Comparison of ENCODE assay signal across 40 cellular contexts in genomic region chr7:47780555-47780954, GRCh38.
"Had no signal": no experiment of that assay in that cellular context is flagged by ENCODE, and none has a peak within 500 bp of the region (broad histone marks: within the 10 kb centered on the region; RNA-seq: fewer than 3 reads in every experiment).

No MANE protein-coding gene starts in this region.

- DNase-seq: activated CD4-positive, alpha-beta memory T cell treated with anti-CD3 and anti-CD28 coated beads, Interleukin-2, amount 10 ng/mL, durations not matched to agents 7 days and 5 days; activated CD4-positive, alpha-beta T cell treated with anti-CD3 and anti-CD28 coated beads for 1 hour; activated CD4-positive, alpha-beta T cell treated with anti-CD3 and anti-CD28 coated beads for 36 hours; activated CD4-positive, alpha-beta T cell treated with anti-CD3 and anti-CD28 coated beads for 48 hours; activated CD4-positive, alpha-beta T cell treated with anti-CD3 and anti-CD28 coated beads, Interleukin-2, amount 10 ng/mL, durations not matched to agents 7 days and 5 days; activated CD4-positive, alpha-beta T cell treated with anti-CD3 and anti-CD28 coated beads, Interleukin-2, amount 50 U/mL, for 48 hours; activated CD4-positive, CD25-positive, alpha-beta regulatory T cell; activated CD8-positive, alpha-beta memory T cell treated with anti-CD3 and anti-CD28 coated beads for 24 hours; activated CD8-positive, alpha-beta memory T cell treated with anti-CD3 and anti-CD28 coated beads, Interleukin-2, amount 10 ng/mL, durations not matched to agents 7 days and 5 days; activated CD8-positive, alpha-beta memory T cell treated with anti-CD3 and anti-CD28 coated beads, Interleukin-2, amount 50 U/mL, for 48 hours; activated CD8-positive, alpha-beta T cell treated with anti-CD3 and anti-CD28 coated beads, Interleukin-2, amount 10 ng/mL, durations not matched to agents 7 days and 5 days; activated effector memory CD4-positive, alpha-beta T cell treated with Interleukin-2 at 50 U/mL for 16 hours; activated gamma-delta T cell; activated naive CD4-positive, alpha-beta T cell treated with anti-CD3 and anti-CD28 coated beads, Interleukin-2, amount 10 ng/mL, durations not matched to agents 7 days and 5 days; activated naive CD4-positive, alpha-beta T cell treated with Interleukin-2 at 50 U/mL for 16 hours; activated naive CD8-positive, alpha-beta T cell treated with anti-CD3 and anti-CD28 coated beads, Interleukin-2, amount 10 ng/mL, durations not matched to agents 7 days and 5 days; activated naive CD8-positive, alpha-beta T cell treated with anti-CD3 and anti-CD28 coated beads, Interleukin-2, amount 50 U/mL, for 24 hours; activated T-cell treated with anti-CD3 and anti-CD28 coated beads, Interleukin-2, amount 50 U/mL, for 24 hours; activated T-cell treated with anti-CD3 and anti-CD28 coated beads, Interleukin-2, amount 50 U/mL, for 48 hours; amygdala; anterior cingulate cortex; caudate nucleus; cerebellar nuclear complex; T-helper 1 cell; T-helper 2 cell; T-helper 9 cell had no signal

- H3K36me3 ChIP-seq: ascending aorta, cardiac muscle cell had no signal

- H3K4me1 Mint-ChIP-seq: activated CD4-positive, alpha-beta memory T cell treated with anti-CD3 and anti-CD28 coated beads, Interleukin-2, amount 10 ng/mL, durations not matched to agents 7 days and 5 days; activated CD4-positive, alpha-beta T cell treated with anti-CD3 and anti-CD28 coated beads for 36 hours; activated CD4-positive, alpha-beta T cell treated with anti-CD3 and anti-CD28 coated beads, Interleukin-2, amount 10 ng/mL, durations not matched to agents 7 days and 5 days; activated CD8-positive, alpha-beta memory T cell treated with anti-CD3 and anti-CD28 coated beads, Interleukin-2, amount 10 ng/mL, durations not matched to agents 7 days and 5 days; activated naive CD4-positive, alpha-beta T cell treated with anti-CD3 and anti-CD28 coated beads, Interleukin-2, amount 10 ng/mL, durations not matched to agents 7 days and 5 days; activated naive CD4-positive, alpha-beta T cell treated with anti-CD3 and anti-CD28 coated beads, Interleukin-2, amount 50 U/mL, for 24 hours; activated naive CD8-positive, alpha-beta T cell treated with anti-CD3 and anti-CD28 coated beads, Interleukin-2, amount 10 ng/mL, durations not matched to agents 7 days and 5 days; activated naive CD8-positive, alpha-beta T cell treated with anti-CD3 and anti-CD28 coated beads, Interleukin-2, amount 50 U/mL, for 24 hours; central memory CD8-positive, alpha-beta T cell had no signal

- H3K9me3 ChIP-seq: ascending aorta had no signal

- H3K27me3 ChIP-seq: ascending aorta, cardiac muscle cell had no signal

- H3K4me3 ChIP-seq: ascending aorta, cardiac muscle cell had no signal

- H3K36me3 Mint-ChIP-seq: activated CD8-positive, alpha-beta memory T cell treated with anti-CD3 and anti-CD28 coated beads, Interleukin-2, amount 10 ng/mL, durations not matched to agents 7 days and 5 days; activated naive CD4-positive, alpha-beta T cell treated with anti-CD3 and anti-CD28 coated beads, Interleukin-2, amount 10 ng/mL, durations not matched to agents 7 days and 5 days; activated naive CD4-positive, alpha-beta T cell treated with anti-CD3 and anti-CD28 coated beads, Interleukin-2, amount 50 U/mL, for 24 hours; activated naive CD8-positive, alpha-beta T cell; activated naive CD8-positive, alpha-beta T cell treated with anti-CD3 and anti-CD28 coated beads, Interleukin-2, amount 10 ng/mL, durations not matched to agents 7 days and 5 days; brain had no signal

- FAIRE-seq: bronchial epithelial cell, TTC549 had no signal

- ATAC-seq: activated CD4-positive, alpha-beta T cell treated with anti-CD3 and anti-CD28 coated beads for 36 hours; activated CD4-positive, CD25-positive, alpha-beta regulatory T cell treated with anti-CD3 and anti-CD28 coated beads, Interleukin-2, amount 50 U/mL, for 24 hours; activated CD8-positive, alpha-beta memory T cell treated with anti-CD3 and anti-CD28 coated beads, Interleukin-2, amount 10 ng/mL, durations not matched to agents 7 days and 5 days; activated CD8-positive, alpha-beta T cell treated with anti-CD3 and anti-CD28 coated beads, Interleukin-2, amount 10 ng/mL, durations not matched to agents 7 days and 5 days; activated naive CD8-positive, alpha-beta T cell treated with anti-CD3 and anti-CD28 coated beads, Interleukin-2, amount 50 U/mL, for 24 hours; WTC11 had no signal

- H3K27ac Mint-ChIP-seq: activated CD4-positive, alpha-beta memory T cell treated with anti-CD3 and anti-CD28 coated beads, Interleukin-2, amount 10 ng/mL, durations not matched to agents 7 days and 5 days; activated CD4-positive, alpha-beta T cell treated with anti-CD3 and anti-CD28 coated beads for 36 hours; activated CD4-positive, alpha-beta T cell treated with anti-CD3 and anti-CD28 coated beads, Interleukin-2, amount 10 ng/mL, durations not matched to agents 7 days and 5 days; activated CD8-positive, alpha-beta memory T cell treated with anti-CD3 and anti-CD28 coated beads, Interleukin-2, amount 10 ng/mL, durations not matched to agents 7 days and 5 days; activated CD8-positive, alpha-beta T cell treated with anti-CD3 and anti-CD28 coated beads, Interleukin-2, amount 10 ng/mL, durations not matched to agents 7 days and 5 days; activated naive CD4-positive, alpha-beta T cell treated with anti-CD3 and anti-CD28 coated beads, Interleukin-2, amount 10 ng/mL, durations not matched to agents 7 days and 5 days; activated naive CD4-positive, alpha-beta T cell treated with anti-CD3 and anti-CD28 coated beads, Interleukin-2, amount 50 U/mL, for 24 hours; activated naive CD8-positive, alpha-beta T cell; activated naive CD8-positive, alpha-beta T cell treated with anti-CD3 and anti-CD28 coated beads, Interleukin-2, amount 10 ng/mL, durations not matched to agents 7 days and 5 days; activated naive CD8-positive, alpha-beta T cell treated with anti-CD3 and anti-CD28 coated beads, Interleukin-2, amount 50 U/mL, for 24 hours; activated T-cell treated with anti-CD3 and anti-CD28 coated beads, Interleukin-2, amount 50 U/mL, for 24 hours; activated T-helper 2 cell treated with anti-CD3 and anti-CD28 coated beads, Interferon-gamma antibody, Interleukin-2, Interleukin-4, amounts not matched to agents 10 μg/mL and 5 μg/mL and 100 μg/mL, durations not matched to agents 14 hours and 24 hours and 36 hours; brain; T-helper 1 cell treated with Interleukin-12 subunit alpha and Interleukin-12 subunit beta and Interleukin-4 antibody, amounts not matched to agents 30 μg/mL and 1 μg/mL, for 36 hours; T-helper 2 cell treated with Interferon-gamma antibody and Interleukin-4, amounts not matched to agents 5 μg/mL and 100 μg/mL, for 36 hours; WTC11 had no signal

- H3K9me3 Mint-ChIP-seq: activated CD4-positive, alpha-beta memory T cell treated with anti-CD3 and anti-CD28 coated beads, Interleukin-2, amount 10 ng/mL, durations not matched to agents 7 days and 5 days; activated CD4-positive, alpha-beta T cell treated with anti-CD3 and anti-CD28 coated beads, Interleukin-2, amount 10 ng/mL, durations not matched to agents 7 days and 5 days; activated naive CD4-positive, alpha-beta T cell treated with anti-CD3 and anti-CD28 coated beads, Interleukin-2, amount 10 ng/mL, durations not matched to agents 7 days and 5 days; activated naive CD4-positive, alpha-beta T cell treated with anti-CD3 and anti-CD28 coated beads, Interleukin-2, amount 50 U/mL, for 24 hours; activated naive CD8-positive, alpha-beta T cell treated with anti-CD3 and anti-CD28 coated beads, Interleukin-2, amount 10 ng/mL, durations not matched to agents 7 days and 5 days; activated naive CD8-positive, alpha-beta T cell treated with anti-CD3 and anti-CD28 coated beads, Interleukin-2, amount 50 U/mL, for 24 hours; activated T-cell treated with anti-CD3 and anti-CD28 coated beads, Interleukin-2, amount 50 U/mL, for 24 hours; activated T-helper 2 cell treated with anti-CD3 and anti-CD28 coated beads, Interferon-gamma antibody, Interleukin-2, Interleukin-4, amounts not matched to agents 10 μg/mL and 5 μg/mL and 100 μg/mL, durations not matched to agents 14 hours and 24 hours and 36 hours; central memory CD8-positive, alpha-beta T cell; T-helper 1 cell treated with Interleukin-12 subunit alpha and Interleukin-12 subunit beta and Interleukin-4 antibody, amounts not matched to agents 30 μg/mL and 1 μg/mL, for 36 hours; T-helper 2 cell treated with Interferon-gamma antibody and Interleukin-4, amounts not matched to agents 5 μg/mL and 100 μg/mL, for 36 hours had no signal

- H3K27me3 Mint-ChIP-seq: activated naive CD4-positive, alpha-beta T cell treated with anti-CD3 and anti-CD28 coated beads, Interleukin-2, amount 10 ng/mL, durations not matched to agents 7 days and 5 days; activated naive CD4-positive, alpha-beta T cell treated with anti-CD3 and anti-CD28 coated beads, Interleukin-2, amount 50 U/mL, for 24 hours; activated naive CD8-positive, alpha-beta T cell; activated naive CD8-positive, alpha-beta T cell treated with anti-CD3 and anti-CD28 coated beads, Interleukin-2, amount 50 U/mL, for 24 hours; activated T-cell treated with anti-CD3 and anti-CD28 coated beads, Interleukin-2, amount 50 U/mL, for 24 hours; central memory CD8-positive, alpha-beta T cell had no signal

- H3K27ac ChIP-seq: ascending aorta, cardiac muscle cell, VCaP had no signal

- H3K4me3 Mint-ChIP-seq: activated CD4-positive, alpha-beta memory T cell treated with anti-CD3 and anti-CD28 coated beads, Interleukin-2, amount 10 ng/mL, durations not matched to agents 7 days and 5 days; activated CD4-positive, alpha-beta T cell treated with anti-CD3 and anti-CD28 coated beads for 36 hours; activated CD4-positive, alpha-beta T cell treated with anti-CD3 and anti-CD28 coated beads, Interleukin-2, amount 10 ng/mL, durations not matched to agents 7 days and 5 days; activated CD8-positive, alpha-beta memory T cell treated with anti-CD3 and anti-CD28 coated beads, Interleukin-2, amount 10 ng/mL, durations not matched to agents 7 days and 5 days; activated CD8-positive, alpha-beta T cell treated with anti-CD3 and anti-CD28 coated beads, Interleukin-2, amount 10 ng/mL, durations not matched to agents 7 days and 5 days; activated naive CD4-positive, alpha-beta T cell treated with anti-CD3 and anti-CD28 coated beads, Interleukin-2, amount 10 ng/mL, durations not matched to agents 7 days and 5 days; activated naive CD4-positive, alpha-beta T cell treated with anti-CD3 and anti-CD28 coated beads, Interleukin-2, amount 50 U/mL, for 24 hours; activated naive CD8-positive, alpha-beta T cell; activated naive CD8-positive, alpha-beta T cell treated with anti-CD3 and anti-CD28 coated beads, Interleukin-2, amount 10 ng/mL, durations not matched to agents 7 days and 5 days; activated naive CD8-positive, alpha-beta T cell treated with anti-CD3 and anti-CD28 coated beads, Interleukin-2, amount 50 U/mL, for 24 hours; activated T-cell treated with anti-CD3 and anti-CD28 coated beads, Interleukin-2, amount 50 U/mL, for 24 hours; brain; central memory CD8-positive, alpha-beta T cell; T-helper 1 cell treated with Interleukin-12 subunit alpha and Interleukin-12 subunit beta and Interleukin-4 antibody, amounts not matched to agents 30 μg/mL and 1 μg/mL, for 36 hours; T-helper 2 cell treated with Interferon-gamma antibody and Interleukin-4, amounts not matched to agents 5 μg/mL and 100 μg/mL, for 36 hours; WTC11 had no signal
